1 cellular context compared by ENCODE assay signal in the genomic region with DNA sequence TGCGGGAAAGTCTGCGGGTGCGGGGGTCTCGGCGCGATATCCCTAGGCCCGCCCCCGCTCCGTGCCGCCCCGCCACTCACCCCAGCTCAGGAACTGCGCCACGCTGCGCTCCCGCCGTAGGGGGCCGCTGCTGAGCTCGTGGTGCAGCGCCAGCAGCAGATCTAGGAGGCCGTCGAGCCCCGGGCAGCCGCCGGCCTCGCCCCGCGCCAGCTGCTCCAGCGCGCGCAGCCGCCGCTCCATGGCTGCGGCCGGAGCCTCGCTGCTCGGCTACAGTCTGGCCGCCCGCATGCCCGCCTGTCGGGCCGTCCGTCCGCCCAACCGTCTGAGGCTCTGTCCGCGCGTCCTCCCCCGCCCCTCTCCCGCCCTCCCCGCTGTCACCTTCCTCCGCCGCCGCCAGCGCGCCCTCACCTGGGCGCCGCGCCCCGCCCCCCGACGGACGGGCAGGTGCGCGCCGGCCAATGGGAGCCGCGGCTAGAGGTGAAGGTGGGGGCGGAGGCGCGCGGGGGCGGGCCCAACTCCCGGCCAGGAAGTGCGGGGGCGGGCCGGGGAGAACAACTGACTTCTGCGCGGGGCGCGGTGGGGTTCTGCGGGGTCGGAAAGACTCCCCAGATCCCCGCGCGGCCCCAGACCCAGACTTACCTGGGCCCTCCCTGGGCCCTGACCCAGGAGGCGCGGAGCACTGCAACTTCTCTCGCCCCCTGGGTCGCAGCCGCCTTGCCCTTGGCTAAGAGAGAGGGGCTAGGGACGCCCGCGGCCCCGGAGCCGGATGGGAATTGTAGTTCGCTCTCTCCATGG.
A peak's percentile ranks its signal among the peaks of the same experiment; 100 is the strongest.
TF ChIP-seq lines count a peak whose summit lies in the region.

A gene with protein sequence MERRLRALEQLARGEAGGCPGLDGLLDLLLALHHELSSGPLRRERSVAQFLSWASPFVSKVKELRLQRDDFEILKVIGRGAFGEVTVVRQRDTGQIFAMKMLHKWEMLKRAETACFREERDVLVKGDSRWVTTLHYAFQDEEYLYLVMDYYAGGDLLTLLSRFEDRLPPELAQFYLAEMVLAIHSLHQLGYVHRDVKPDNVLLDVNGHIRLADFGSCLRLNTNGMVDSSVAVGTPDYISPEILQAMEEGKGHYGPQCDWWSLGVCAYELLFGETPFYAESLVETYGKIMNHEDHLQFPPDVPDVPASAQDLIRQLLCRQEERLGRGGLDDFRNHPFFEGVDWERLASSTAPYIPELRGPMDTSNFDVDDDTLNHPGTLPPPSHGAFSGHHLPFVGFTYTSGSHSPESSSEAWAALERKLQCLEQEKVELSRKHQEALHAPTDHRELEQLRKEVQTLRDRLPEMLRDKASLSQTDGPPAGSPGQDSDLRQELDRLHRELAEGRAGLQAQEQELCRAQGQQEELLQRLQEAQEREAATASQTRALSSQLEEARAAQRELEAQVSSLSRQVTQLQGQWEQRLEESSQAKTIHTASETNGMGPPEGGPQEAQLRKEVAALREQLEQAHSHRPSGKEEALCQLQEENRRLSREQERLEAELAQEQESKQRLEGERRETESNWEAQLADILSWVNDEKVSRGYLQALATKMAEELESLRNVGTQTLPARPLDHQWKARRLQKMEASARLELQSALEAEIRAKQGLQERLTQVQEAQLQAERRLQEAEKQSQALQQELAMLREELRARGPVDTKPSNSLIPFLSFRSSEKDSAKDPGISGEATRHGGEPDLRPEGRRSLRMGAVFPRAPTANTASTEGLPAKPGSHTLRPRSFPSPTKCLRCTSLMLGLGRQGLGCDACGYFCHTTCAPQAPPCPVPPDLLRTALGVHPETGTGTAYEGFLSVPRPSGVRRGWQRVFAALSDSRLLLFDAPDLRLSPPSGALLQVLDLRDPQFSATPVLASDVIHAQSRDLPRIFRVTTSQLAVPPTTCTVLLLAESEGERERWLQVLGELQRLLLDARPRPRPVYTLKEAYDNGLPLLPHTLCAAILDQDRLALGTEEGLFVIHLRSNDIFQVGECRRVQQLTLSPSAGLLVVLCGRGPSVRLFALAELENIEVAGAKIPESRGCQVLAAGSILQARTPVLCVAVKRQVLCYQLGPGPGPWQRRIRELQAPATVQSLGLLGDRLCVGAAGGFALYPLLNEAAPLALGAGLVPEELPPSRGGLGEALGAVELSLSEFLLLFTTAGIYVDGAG (N-terminal part only) (minus strand): TSS at position 324 of the 795 bp plus-strand sequence. CDS start 84 bp downstream, at position 240.

TF ChIP-seq in K562, 482 proteins besides CTCF, POLR2A, EP300 and RAD21 (continued from another document and continues in another):
- TF ChIP-seq, protein P1, sequence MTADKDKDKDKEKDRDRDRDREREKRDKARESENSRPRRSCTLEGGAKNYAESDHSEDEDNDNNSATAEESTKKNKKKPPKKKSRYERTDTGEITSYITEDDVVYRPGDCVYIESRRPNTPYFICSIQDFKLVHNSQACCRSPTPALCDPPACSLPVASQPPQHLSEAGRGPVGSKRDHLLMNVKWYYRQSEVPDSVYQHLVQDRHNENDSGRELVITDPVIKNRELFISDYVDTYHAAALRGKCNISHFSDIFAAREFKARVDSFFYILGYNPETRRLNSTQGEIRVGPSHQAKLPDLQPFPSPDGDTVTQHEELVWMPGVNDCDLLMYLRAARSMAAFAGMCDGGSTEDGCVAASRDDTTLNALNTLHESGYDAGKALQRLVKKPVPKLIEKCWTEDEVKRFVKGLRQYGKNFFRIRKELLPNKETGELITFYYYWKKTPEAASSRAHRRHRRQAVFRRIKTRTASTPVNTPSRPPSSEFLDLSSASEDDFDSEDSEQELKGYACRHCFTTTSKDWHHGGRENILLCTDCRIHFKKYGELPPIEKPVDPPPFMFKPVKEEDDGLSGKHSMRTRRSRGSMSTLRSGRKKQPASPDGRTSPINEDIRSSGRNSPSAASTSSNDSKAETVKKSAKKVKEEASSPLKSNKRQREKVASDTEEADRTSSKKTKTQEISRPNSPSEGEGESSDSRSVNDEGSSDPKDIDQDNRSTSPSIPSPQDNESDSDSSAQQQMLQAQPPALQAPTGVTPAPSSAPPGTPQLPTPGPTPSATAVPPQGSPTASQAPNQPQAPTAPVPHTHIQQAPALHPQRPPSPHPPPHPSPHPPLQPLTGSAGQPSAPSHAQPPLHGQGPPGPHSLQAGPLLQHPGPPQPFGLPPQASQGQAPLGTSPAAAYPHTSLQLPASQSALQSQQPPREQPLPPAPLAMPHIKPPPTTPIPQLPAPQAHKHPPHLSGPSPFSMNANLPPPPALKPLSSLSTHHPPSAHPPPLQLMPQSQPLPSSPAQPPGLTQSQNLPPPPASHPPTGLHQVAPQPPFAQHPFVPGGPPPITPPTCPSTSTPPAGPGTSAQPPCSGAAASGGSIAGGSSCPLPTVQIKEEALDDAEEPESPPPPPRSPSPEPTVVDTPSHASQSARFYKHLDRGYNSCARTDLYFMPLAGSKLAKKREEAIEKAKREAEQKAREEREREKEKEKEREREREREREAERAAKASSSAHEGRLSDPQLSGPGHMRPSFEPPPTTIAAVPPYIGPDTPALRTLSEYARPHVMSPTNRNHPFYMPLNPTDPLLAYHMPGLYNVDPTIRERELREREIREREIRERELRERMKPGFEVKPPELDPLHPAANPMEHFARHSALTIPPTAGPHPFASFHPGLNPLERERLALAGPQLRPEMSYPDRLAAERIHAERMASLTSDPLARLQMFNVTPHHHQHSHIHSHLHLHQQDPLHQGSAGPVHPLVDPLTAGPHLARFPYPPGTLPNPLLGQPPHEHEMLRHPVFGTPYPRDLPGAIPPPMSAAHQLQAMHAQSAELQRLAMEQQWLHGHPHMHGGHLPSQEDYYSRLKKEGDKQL (CRISPR knock-in tag; IDR thresholded peaks at IDR 0.05; ENCODE audit: borderline replicate concordance): no peak
- no peak for TF ChIP-seq PRPF4 (IDR thresholded peaks at IDR 0.05; ENCODE audit: insufficient read depth, low read depth, low read length, poor library complexity, severe bottlenecking)
- TF ChIP-seq ARNT (IDR thresholded peaks at IDR 0.05): no peak
- TF ChIP-seq ZNF347 (CRISPR knock-in tag; IDR thresholded peaks at IDR 0.05; ENCODE audit: low read depth): no peak
- TF ChIP-seq, protein P2, sequence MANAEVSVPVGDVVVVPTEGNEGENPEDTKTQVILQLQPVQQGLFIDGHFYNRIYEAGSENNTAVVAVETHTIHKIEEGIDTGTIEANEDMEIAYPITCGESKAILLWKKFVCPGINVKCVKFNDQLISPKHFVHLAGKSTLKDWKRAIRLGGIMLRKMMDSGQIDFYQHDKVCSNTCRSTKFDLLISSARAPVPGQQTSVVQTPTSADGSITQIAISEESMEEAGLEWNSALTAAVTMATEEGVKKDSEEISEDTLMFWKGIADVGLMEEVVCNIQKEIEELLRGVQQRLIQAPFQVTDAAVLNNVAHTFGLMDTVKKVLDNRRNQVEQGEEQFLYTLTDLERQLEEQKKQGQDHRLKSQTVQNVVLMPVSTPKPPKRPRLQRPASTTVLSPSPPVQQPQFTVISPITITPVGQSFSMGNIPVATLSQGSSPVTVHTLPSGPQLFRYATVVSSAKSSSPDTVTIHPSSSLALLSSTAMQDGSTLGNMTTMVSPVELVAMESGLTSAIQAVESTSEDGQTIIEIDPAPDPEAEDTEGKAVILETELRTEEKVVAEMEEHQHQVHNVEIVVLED (CRISPR knock-in tag; IDR thresholded peaks at IDR 0.05): no peak
- TF ChIP-seq TRIM24 (IDR thresholded peaks at IDR 0.05): no peak
- TF ChIP-seq, protein P3, sequence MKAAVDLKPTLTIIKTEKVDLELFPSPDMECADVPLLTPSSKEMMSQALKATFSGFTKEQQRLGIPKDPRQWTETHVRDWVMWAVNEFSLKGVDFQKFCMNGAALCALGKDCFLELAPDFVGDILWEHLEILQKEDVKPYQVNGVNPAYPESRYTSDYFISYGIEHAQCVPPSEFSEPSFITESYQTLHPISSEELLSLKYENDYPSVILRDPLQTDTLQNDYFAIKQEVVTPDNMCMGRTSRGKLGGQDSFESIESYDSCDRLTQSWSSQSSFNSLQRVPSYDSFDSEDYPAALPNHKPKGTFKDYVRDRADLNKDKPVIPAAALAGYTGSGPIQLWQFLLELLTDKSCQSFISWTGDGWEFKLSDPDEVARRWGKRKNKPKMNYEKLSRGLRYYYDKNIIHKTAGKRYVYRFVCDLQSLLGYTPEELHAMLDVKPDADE (conservative IDR thresholded peaks at IDR 0.05; ENCODE audit: control insufficient read depth, low read depth, low read length): peak; percentile 82
- TF ChIP-seq MCM7 (IDR thresholded peaks at IDR 0.05): no peak
- TF ChIP-seq, protein P4, sequence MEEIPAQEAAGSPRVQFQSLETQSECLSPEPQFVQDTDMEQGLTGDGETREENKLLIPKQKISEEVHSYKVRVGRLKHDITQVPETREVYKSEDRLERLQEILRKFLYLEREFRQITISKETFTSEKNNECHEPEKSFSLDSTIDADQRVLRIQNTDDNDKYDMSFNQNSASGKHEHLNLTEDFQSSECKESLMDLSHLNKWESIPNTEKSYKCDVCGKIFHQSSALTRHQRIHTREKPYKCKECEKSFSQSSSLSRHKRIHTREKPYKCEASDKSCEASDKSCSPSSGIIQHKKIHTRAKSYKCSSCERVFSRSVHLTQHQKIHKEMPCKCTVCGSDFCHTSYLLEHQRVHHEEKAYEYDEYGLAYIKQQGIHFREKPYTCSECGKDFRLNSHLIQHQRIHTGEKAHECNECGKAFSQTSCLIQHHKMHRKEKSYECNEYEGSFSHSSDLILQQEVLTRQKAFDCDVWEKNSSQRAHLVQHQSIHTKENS (CRISPR knock-in tag; IDR thresholded peaks at IDR 0.05): no peak
- no peak for TF ChIP-seq GTF2F1 (IDR thresholded peaks at IDR 0.05; ENCODE audit: low read depth, low read length)
- no peak for TF ChIP-seq ERF (CRISPR knock-in tag; IDR thresholded peaks at IDR 0.05)
- TF ChIP-seq NRF1 (conservative IDR thresholded peaks at IDR 0.05 in 1 of 2, IDR thresholded peaks at IDR 0.05 in 1 of 2): peak; percentile 78 to 81
- no peak for TF ChIP-seq LARP7 (IDR thresholded peaks at IDR 0.05)
- no peak for TF ChIP-seq EWSR1 (IDR thresholded peaks at IDR 0.05; ENCODE audit: borderline replicate concordance, low read depth, partially characterized antibody)
- no peak for TF ChIP-seq FOXM1 (IDR thresholded peaks at IDR 0.05; ENCODE audit: low read depth)
- TF ChIP-seq FOXM1 (CRISPR knock-in tag; IDR thresholded peaks at IDR 0.05; ENCODE audit: low read depth): no peak
- TF ChIP-seq SMARCA5 (IDR thresholded peaks at IDR 0.05): no peak
- TF ChIP-seq, protein P5, sequence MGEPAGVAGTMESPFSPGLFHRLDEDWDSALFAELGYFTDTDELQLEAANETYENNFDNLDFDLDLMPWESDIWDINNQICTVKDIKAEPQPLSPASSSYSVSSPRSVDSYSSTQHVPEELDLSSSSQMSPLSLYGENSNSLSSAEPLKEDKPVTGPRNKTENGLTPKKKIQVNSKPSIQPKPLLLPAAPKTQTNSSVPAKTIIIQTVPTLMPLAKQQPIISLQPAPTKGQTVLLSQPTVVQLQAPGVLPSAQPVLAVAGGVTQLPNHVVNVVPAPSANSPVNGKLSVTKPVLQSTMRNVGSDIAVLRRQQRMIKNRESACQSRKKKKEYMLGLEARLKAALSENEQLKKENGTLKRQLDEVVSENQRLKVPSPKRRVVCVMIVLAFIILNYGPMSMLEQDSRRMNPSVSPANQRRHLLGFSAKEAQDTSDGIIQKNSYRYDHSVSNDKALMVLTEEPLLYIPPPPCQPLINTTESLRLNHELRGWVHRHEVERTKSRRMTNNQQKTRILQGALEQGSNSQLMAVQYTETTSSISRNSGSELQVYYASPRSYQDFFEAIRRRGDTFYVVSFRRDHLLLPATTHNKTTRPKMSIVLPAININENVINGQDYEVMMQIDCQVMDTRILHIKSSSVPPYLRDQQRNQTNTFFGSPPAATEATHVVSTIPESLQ (CRISPR knock-in tag; IDR thresholded peaks at IDR 0.05): no peak
- no peak for TF ChIP-seq ZNF174 (CRISPR knock-in tag; IDR thresholded peaks at IDR 0.05)
- no peak for TF ChIP-seq FOSL1 (tag; conservative IDR thresholded peaks at IDR 0.05)
- TF ChIP-seq, protein P6, sequence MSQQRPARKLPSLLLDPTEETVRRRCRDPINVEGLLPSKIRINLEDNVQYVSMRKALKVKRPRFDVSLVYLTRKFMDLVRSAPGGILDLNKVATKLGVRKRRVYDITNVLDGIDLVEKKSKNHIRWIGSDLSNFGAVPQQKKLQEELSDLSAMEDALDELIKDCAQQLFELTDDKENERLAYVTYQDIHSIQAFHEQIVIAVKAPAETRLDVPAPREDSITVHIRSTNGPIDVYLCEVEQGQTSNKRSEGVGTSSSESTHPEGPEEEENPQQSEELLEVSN (IDR thresholded peaks at IDR 0.05; ENCODE audit: borderline replicate concordance in 1 of 2, extremely low read depth in 1 of 2, insufficient read depth in 1 of 2, insufficient read length in 1 of 2, low read depth in 1 of 2, low read length in 1 of 2, poor library complexity in 1 of 2, severe bottlenecking in 1 of 2): peak; percentile 74 to 90
- no peak for TF ChIP-seq TFAM (CRISPR knock-in tag; conservative IDR thresholded peaks at IDR 0.05)
- TF ChIP-seq RFX7 (CRISPR knock-in tag; IDR thresholded peaks at IDR 0.05): no peak
- no peak for TF ChIP-seq NFYB (IDR thresholded peaks at IDR 0.05; ENCODE audit: extremely low read depth, insufficient read length)
- TF ChIP-seq ZC3H11A (IDR thresholded peaks at IDR 0.05; ENCODE audit: low read depth, low read length): no peak
- TF ChIP-seq NR1H2 (CRISPR knock-in tag; IDR thresholded peaks at IDR 0.05): no peak
- TF ChIP-seq, protein P7, sequence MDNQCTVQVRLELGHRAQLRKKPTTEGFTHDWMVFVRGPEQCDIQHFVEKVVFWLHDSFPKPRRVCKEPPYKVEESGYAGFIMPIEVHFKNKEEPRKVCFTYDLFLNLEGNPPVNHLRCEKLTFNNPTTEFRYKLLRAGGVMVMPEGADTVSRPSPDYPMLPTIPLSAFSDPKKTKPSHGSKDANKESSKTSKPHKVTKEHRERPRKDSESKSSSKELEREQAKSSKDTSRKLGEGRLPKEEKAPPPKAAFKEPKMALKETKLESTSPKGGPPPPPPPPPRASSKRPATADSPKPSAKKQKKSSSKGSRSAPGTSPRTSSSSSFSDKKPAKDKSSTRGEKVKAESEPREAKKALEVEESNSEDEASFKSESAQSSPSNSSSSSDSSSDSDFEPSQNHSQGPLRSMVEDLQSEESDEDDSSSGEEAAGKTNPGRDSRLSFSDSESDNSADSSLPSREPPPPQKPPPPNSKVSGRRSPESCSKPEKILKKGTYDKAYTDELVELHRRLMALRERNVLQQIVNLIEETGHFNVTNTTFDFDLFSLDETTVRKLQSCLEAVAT (IDR thresholded peaks at IDR 0.05): no peak
- no peak for TF ChIP-seq GTF2E2 (tag; IDR thresholded peaks at IDR 0.05)
- no peak; the same call in 1 of the 2 replicates for TF ChIP-seq ZSCAN32 (CRISPR knock-in tag; IDR thresholded peaks at IDR 0.05)
- no peak for TF ChIP-seq BRD4 (IDR thresholded peaks at IDR 0.05)
- TF ChIP-seq NFE2L1 (tag; IDR thresholded peaks at IDR 0.05; ENCODE audit: borderline replicate concordance, low read depth): no peak
- TF ChIP-seq CREB1 (IDR thresholded peaks at IDR 0.05): no peak; the same call in 1 of the 2 replicates
- TF ChIP-seq CREB1 (CRISPR knock-in tag; IDR thresholded peaks at IDR 0.05): peak; percentile 34; the same call in 1 of the 2 replicates
- peak; percentile 69 to 74; a peak in 3 of 4 replicates for TF ChIP-seq SIN3A (IDR thresholded peaks at IDR 0.05; ENCODE audit: borderline replicate concordance in 2 of 2, control insufficient read depth in 1 of 2, low read depth in 2 of 2, low read length in 2 of 2)
- no peak for TF ChIP-seq ZNF830 (CRISPR knock-in tag; IDR thresholded peaks at IDR 0.05)
- no peak for TF ChIP-seq ZNF586 (CRISPR knock-in tag; conservative IDR thresholded peaks at IDR 0.05)
- TF ChIP-seq HSF4 (CRISPR knock-in tag; IDR thresholded peaks at IDR 0.05; ENCODE audit: borderline replicate concordance): no peak
- no peak for TF ChIP-seq CBX3 (IDR thresholded peaks at IDR 0.05; ENCODE audit: borderline replicate concordance in 1 of 2, low read length in 2 of 2)
